In the genomic region with DNA sequence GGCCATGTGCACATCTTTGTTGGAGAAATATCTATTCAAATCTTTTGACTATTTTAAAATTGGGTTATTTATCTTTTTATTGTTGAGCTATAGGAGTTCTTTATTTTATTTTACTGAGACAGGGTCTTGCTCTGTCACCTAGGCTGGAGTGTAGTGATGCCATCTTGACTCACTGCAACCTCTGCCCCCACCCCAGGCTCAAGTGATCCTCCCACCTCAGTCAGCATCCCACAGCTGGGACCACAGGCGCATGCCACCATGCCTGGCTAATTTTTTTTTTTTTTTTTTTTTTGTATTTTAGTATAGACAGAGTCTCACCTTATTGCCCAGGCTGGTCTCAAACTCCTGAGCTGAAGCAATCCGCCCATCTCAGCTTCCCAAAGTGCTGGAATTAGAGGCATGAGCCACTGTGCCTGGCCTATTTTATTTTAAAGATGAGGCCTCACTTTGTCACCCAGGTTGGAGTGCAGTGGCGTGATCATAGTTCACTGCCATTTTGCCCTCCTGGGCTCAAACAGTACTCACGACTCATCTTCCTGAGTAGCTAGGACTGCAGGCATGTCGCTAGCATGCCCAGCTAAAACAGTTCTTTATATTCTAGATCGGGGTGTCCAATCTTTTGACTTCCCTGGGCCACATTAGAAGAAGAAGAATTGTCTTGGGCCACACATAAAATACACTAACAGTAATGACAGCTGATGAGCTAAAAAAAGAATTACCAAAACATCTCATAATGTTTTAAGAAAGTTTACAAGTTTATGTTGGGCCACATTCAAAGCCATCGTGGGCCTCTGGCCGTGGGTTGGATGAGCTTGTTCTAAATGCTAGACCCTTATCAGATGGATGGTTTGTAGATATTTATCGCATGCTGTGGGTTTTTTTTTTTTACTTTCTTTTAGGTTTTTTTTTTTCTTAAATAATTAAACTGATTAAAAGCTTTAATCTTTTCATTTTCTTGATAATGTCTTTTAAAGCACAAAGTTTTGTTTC, we compare ENCODE assay signal across 9 cellular contexts. TPM values are rescaled to one million over a fixed set of nuclear protein-coding genes. Genes with fewer than 3 reads are reported as not detected.
A peak's percentile ranks its signal among the peaks of the same experiment; 100 is the strongest.
DNase-seq lines count a peak whose midpoint lies in the region; ATAC-seq, FAIRE-seq and TF ChIP-seq lines count a peak whose summit lies in the region.
"Had no signal": no experiment of that assay in that cellular context is flagged by ENCODE, and none has a peak within 500 bp of the region (broad histone marks: within the 10 kb centered on the region; RNA-seq: fewer than 3 reads in every experiment).

No MANE protein-coding gene starts in this region.

- intact Hi-C loops in activated naive CD4-positive, alpha-beta T cell treated with anti-CD3 and anti-CD28 coated beads for 36 hours (cut with micrococcal nuclease), result loop anchor here (1.0 kb wide), 1 partner anchor 12 kb away; no protein-coding TSS in a partner anchor

- peak overlapping the region; percentile 23 for H3K4me3 Mint-ChIP-seq in activated naive CD4-positive, alpha-beta T cell treated with anti-CD3 and anti-CD28 coated beads for 36 hours

- H3K27me3 Mint-ChIP-seq in activated naive CD4-positive, alpha-beta T cell treated with anti-CD3 and anti-CD28 coated beads for 36 hours (ENCODE audit: low read depth), result no peaks in the 10 kb centered on the region

- no peak for TF ChIP-seq EP300 in upper lobe of left lung (IDR thresholded peaks at IDR 0.05)

- peaks cover 66% of the 10 kb centered on the region for H3K4me1 Mint-ChIP-seq in activated naive CD4-positive, alpha-beta T cell treated with anti-CD3 and anti-CD28 coated beads for 36 hours (ENCODE audit: low read depth)

- no peak for TF ChIP-seq CTCF in upper lobe of left lung (IDR thresholded peaks at IDR 0.05)

- no peak for TF ChIP-seq POLR2A in upper lobe of left lung (IDR thresholded peaks at IDR 0.05)

- H3K36me3 Mint-ChIP-seq in activated naive CD4-positive, alpha-beta T cell treated with anti-CD3 and anti-CD28 coated beads for 36 hours (ENCODE audit: low read depth), result peaks cover 2% of the 10 kb centered on the region

- 73 to 75% methylated on average over 9 of the region's 9 CpGs for WGBS in upper lobe of left lung, 2 donors

- H3K4me1 ChIP-seq in upper lobe of left lung, result peaks cover 0 to 35% (median 22%) of the 10 kb centered on the region in 4 donors

- H3K27me3 ChIP-seq in upper lobe of left lung, result no peaks in the 10 kb centered on the region

- no peak overlapping the region for H3K27ac ChIP-seq in upper lobe of left lung

- H3K9me3 Mint-ChIP-seq in activated naive CD4-positive, alpha-beta T cell treated with anti-CD3 and anti-CD28 coated beads for 36 hours, result no peaks in the 10 kb centered on the region

- FAIRE-seq in A204.1 (lab: Jason Lieb, UNC), result peak; percentile 32

- H3K9me3 ChIP-seq in upper lobe of left lung, result no peaks in the 10 kb centered on the region

- CTCF ChIA-PET in activated naive CD4-positive, alpha-beta T cell treated with anti-CD3 and anti-CD28 coated beads for 36 hours (lab: Charles Lee), result interaction anchor here (0.6 to 1.9 kb wide), 4 partner anchors 44 to 639 kb away, joined by 3 to 15 read pairs (median 4); no protein-coding TSS in a partner anchor

- DNase-seq in HT1080 (ENCODE audit: low read depth) (peak; percentile 67), lung microvascular endothelial cell (ENCODE audit: low read depth in 2 of 2) (peak; percentile 16 to 21), upper lobe of left lung (no peak), NCI-H1092 (lab: John Stamatoyannopoulos, UW) (no peak)
- peak; percentile 50 for DNase-seq in activated naive CD4-positive, alpha-beta T cell treated with anti-CD3 and anti-CD28 coated beads for 36 hours
- DNase-seq: activated gamma-delta T cell treated with Interleukin-2 at 50 U/mL for 16 hours had no signal

- ATAC-seq in GM18861 (IDR thresholded peaks at IDR 0.05; ENCODE audit: unreplicated experiment), result no peak
- ATAC-seq in upper lobe of left lung (ENCODE audit: low FRiP score in 2 of 2), result no peak
- no peak for ATAC-seq in HG03565 (IDR thresholded peaks at IDR 0.05; ENCODE audit: unreplicated experiment)

- H3K27ac Mint-ChIP-seq in activated naive CD4-positive, alpha-beta T cell treated with anti-CD3 and anti-CD28 coated beads for 36 hours, result peak overlapping the region; percentile 71

- no peaks in the 10 kb centered on the region for H3K36me3 ChIP-seq in upper lobe of left lung

- H3K4me3 ChIP-seq in upper lobe of left lung, result no peak overlapping the region

RNA-seq across cellular contexts. Expression of a gene that starts 13.7 kb away (rescaled TPM):
- total RNA-seq in HT1080 (2014; rRNA removed; shearing (Covaris generic)), result 8.3 and 11.7 TPM in 2 replicates
- polyA plus RNA-seq in HT1080 (2015; cell fraction: cytosol; rRNA removed), result 10.6 and 13.4 TPM in 2 replicates
- polyA plus RNA-seq in HT1080 (2015; cell fraction: nucleus; rRNA removed), result 14.3 and 16.6 TPM in 2 replicates
- total RNA-seq in activated naive CD4-positive, alpha-beta T cell treated with anti-CD3 and anti-CD28 coated beads for 36 hours, result 10 to 100 TPM; 17.9 to 18.4 TPM
- total RNA-seq in lung microvascular endothelial cell (5.2 and 7.7 TPM in 2 replicates), upper lobe of left lung (10 to 100 TPM in 3 of 6 donors, 1 to 10 TPM in 3; 7.2 to 19.2 (median 10.6) TPM)

Comparison
In these comparisons a context has a peak if more than half of its experiments do, and no peak if none do; other contexts are left out.
1. DNase-seq: peak in HT1080 (single experiment), activated naive CD4-positive, alpha-beta T cell treated with anti-CD3 and anti-CD28 coated beads for 36 hours (single experiment) and lung microvascular endothelial cell (2 of 2); none in upper lobe of left lung (0 of 2) and NCI-H1092 (single experiment).